In the genomic region with DNA sequence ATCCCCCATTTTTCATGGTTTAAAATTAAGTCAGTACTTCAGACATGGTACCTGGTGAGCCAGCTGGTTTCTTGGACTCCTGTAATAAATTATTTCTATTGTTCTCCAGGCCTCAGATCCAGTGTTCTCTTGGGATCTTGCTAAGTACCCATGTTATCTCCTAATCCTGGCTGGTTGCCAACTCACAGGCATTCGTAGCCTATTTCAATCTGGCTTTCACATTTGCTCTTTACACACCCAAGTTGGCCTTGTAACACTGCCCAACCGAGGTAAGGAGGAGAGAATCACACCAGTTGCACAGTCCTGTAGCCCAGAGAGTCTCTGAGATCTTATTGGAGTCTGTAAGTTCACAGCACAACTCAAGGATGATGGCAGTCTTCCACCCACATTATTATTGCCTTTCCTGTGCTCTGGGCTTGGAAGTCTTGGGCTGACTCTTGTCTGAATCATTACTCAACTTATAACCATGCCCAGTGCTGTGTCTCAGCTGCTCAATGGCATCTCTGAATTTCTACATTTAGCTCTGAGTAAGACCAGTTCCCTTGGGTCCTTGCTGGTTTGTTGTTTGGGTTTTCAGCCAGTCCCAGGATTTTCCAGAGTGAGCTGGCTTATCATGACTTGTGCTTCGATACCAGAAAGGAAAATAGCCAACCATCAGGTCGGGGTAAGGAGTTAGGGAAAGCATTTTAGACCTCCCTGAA, we compare ENCODE assay signal across 1 cellular context.
A peak's percentile ranks its signal among the peaks of the same experiment; 100 is the strongest.
TF ChIP-seq lines count a peak whose summit lies in the region.

No MANE protein-coding gene starts in this region.

TF ChIP-seq in SK-N-SH, 30 proteins besides CTCF, POLR2A, EP300 and RAD21:
- peak; percentile 85 for TF ChIP-seq NFIC (IDR thresholded peaks at IDR 0.05; ENCODE audit: borderline replicate concordance)
- TF ChIP-seq TEAD4 (IDR thresholded peaks at IDR 0.05; ENCODE audit: borderline replicate concordance, insufficient read depth): 0 out of 2 replicates have a peak, but pooled peaks have one; percentile 25
- TF ChIP-seq NRF1 (IDR thresholded peaks at IDR 0.05; ENCODE audit: low read depth, low read length): no peak
- TF ChIP-seq MXI1 (IDR thresholded peaks at IDR 0.05; ENCODE audit: low read depth, low read length): no peak
- TF ChIP-seq FOSL2 (IDR thresholded peaks at IDR 0.05; ENCODE audit: borderline replicate concordance, low read depth): peak; percentile 75; the same call in 1 of the 2 replicates
- TF ChIP-seq RXRA (IDR thresholded peaks at IDR 0.05; ENCODE audit: borderline replicate concordance, low read depth): no peak
- no peak for TF ChIP-seq CHD2 (IDR thresholded peaks at IDR 0.05; ENCODE audit: low read length, partially characterized antibody)
- TF ChIP-seq RCOR1 (IDR thresholded peaks at IDR 0.05; ENCODE audit: low read length): no peak
- peak; percentile 48 for TF ChIP-seq TCF12 (IDR thresholded peaks at IDR 0.05)
- TF ChIP-seq USF1 (IDR thresholded peaks at IDR 0.05; ENCODE audit: borderline replicate concordance, low read depth): no peak
- TF ChIP-seq TAF1 (IDR thresholded peaks at IDR 0.05; ENCODE audit: borderline replicate concordance, low read depth, low read length): no peak
- no peak for TF ChIP-seq ELF1 (IDR thresholded peaks at IDR 0.05)
- TF ChIP-seq GATA2 (CRISPR knock-in tag; IDR thresholded peaks at IDR 0.05): 0 out of 2 replicates have a peak, but pooled peaks have one; percentile 24
- TF ChIP-seq EZH2phosphoT487 (IDR thresholded peaks at IDR 0.05; ENCODE audit: borderline replicate concordance, low read depth): no peak
- TF ChIP-seq RFX5 (IDR thresholded peaks at IDR 0.05; ENCODE audit: low read length): no peak
- no peak for TF ChIP-seq ZBTB33 (IDR thresholded peaks at IDR 0.05; ENCODE audit: borderline replicate concordance, low read depth)
- peak; percentile 25; the same call in 1 of the 2 replicates for TF ChIP-seq MEF2A (IDR thresholded peaks at IDR 0.05; ENCODE audit: borderline replicate concordance, low read depth)
- TF ChIP-seq, protein P1, sequence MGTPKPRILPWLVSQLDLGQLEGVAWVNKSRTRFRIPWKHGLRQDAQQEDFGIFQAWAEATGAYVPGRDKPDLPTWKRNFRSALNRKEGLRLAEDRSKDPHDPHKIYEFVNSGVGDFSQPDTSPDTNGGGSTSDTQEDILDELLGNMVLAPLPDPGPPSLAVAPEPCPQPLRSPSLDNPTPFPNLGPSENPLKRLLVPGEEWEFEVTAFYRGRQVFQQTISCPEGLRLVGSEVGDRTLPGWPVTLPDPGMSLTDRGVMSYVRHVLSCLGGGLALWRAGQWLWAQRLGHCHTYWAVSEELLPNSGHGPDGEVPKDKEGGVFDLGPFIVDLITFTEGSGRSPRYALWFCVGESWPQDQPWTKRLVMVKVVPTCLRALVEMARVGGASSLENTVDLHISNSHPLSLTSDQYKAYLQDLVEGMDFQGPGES (IDR thresholded peaks at IDR 0.05; ENCODE audit: low read depth, low read length): no peak
- TF ChIP-seq FOXJ3 (CRISPR knock-in tag; IDR thresholded peaks at IDR 0.05): no peak
- no peak for TF ChIP-seq SIN3A (IDR thresholded peaks at IDR 0.05; ENCODE audit: borderline replicate concordance, low read depth, low read length)
- TF ChIP-seq SMC3 (IDR thresholded peaks at IDR 0.05; ENCODE audit: low read depth, low read length): no peak
- no peak for TF ChIP-seq FOXM1 (IDR thresholded peaks at IDR 0.05; ENCODE audit: low read depth)
- TF ChIP-seq, protein P2, sequence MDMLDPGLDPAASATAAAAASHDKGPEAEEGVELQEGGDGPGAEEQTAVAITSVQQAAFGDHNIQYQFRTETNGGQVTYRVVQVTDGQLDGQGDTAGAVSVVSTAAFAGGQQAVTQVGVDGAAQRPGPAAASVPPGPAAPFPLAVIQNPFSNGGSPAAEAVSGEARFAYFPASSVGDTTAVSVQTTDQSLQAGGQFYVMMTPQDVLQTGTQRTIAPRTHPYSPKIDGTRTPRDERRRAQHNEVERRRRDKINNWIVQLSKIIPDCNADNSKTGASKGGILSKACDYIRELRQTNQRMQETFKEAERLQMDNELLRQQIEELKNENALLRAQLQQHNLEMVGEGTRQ (IDR thresholded peaks at IDR 0.05; ENCODE audit: borderline replicate concordance, low read depth, low read length): no peak
- TF ChIP-seq YY1 (IDR thresholded peaks at IDR 0.05; ENCODE audit: low read depth): no peak
- TF ChIP-seq REST (IDR thresholded peaks at IDR 0.05; ENCODE audit: low read depth, low read length): no peak
- peak; percentile 25; the same call in 1 of the 2 replicates for TF ChIP-seq MAX (IDR thresholded peaks at IDR 0.05; ENCODE audit: low read depth)
- TF ChIP-seq, protein P3, sequence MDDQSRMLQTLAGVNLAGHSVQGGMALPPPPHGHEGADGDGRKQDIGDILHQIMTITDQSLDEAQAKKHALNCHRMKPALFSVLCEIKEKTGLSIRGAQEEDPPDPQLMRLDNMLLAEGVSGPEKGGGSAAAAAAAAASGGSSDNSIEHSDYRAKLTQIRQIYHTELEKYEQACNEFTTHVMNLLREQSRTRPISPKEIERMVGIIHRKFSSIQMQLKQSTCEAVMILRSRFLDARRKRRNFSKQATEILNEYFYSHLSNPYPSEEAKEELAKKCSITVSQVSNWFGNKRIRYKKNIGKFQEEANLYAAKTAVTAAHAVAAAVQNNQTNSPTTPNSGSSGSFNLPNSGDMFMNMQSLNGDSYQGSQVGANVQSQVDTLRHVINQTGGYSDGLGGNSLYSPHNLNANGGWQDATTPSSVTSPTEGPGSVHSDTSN (IDR thresholded peaks at IDR 0.05): peak; percentile 42
- no peak for TF ChIP-seq GABPA (IDR thresholded peaks at IDR 0.05; ENCODE audit: low read depth)
- TF ChIP-seq JUND (IDR thresholded peaks at IDR 0.05): peak; percentile 61; the same call in 1 of the 2 replicates
- no peak for TF ChIP-seq POLR2AphosphoS5 (IDR thresholded peaks at IDR 0.05; ENCODE audit: low read depth, low read length)
